1 cellular context compared by ENCODE assay signal in genomic region chr2:150939087-150939486, GRCh38.
TF ChIP-seq lines count a peak whose summit lies in the region.

No MANE protein-coding gene starts in this region.

TF ChIP-seq in GM23338, 12 proteins besides CTCF, POLR2A, EP300 and RAD21:
- TF ChIP-seq, protein P1, sequence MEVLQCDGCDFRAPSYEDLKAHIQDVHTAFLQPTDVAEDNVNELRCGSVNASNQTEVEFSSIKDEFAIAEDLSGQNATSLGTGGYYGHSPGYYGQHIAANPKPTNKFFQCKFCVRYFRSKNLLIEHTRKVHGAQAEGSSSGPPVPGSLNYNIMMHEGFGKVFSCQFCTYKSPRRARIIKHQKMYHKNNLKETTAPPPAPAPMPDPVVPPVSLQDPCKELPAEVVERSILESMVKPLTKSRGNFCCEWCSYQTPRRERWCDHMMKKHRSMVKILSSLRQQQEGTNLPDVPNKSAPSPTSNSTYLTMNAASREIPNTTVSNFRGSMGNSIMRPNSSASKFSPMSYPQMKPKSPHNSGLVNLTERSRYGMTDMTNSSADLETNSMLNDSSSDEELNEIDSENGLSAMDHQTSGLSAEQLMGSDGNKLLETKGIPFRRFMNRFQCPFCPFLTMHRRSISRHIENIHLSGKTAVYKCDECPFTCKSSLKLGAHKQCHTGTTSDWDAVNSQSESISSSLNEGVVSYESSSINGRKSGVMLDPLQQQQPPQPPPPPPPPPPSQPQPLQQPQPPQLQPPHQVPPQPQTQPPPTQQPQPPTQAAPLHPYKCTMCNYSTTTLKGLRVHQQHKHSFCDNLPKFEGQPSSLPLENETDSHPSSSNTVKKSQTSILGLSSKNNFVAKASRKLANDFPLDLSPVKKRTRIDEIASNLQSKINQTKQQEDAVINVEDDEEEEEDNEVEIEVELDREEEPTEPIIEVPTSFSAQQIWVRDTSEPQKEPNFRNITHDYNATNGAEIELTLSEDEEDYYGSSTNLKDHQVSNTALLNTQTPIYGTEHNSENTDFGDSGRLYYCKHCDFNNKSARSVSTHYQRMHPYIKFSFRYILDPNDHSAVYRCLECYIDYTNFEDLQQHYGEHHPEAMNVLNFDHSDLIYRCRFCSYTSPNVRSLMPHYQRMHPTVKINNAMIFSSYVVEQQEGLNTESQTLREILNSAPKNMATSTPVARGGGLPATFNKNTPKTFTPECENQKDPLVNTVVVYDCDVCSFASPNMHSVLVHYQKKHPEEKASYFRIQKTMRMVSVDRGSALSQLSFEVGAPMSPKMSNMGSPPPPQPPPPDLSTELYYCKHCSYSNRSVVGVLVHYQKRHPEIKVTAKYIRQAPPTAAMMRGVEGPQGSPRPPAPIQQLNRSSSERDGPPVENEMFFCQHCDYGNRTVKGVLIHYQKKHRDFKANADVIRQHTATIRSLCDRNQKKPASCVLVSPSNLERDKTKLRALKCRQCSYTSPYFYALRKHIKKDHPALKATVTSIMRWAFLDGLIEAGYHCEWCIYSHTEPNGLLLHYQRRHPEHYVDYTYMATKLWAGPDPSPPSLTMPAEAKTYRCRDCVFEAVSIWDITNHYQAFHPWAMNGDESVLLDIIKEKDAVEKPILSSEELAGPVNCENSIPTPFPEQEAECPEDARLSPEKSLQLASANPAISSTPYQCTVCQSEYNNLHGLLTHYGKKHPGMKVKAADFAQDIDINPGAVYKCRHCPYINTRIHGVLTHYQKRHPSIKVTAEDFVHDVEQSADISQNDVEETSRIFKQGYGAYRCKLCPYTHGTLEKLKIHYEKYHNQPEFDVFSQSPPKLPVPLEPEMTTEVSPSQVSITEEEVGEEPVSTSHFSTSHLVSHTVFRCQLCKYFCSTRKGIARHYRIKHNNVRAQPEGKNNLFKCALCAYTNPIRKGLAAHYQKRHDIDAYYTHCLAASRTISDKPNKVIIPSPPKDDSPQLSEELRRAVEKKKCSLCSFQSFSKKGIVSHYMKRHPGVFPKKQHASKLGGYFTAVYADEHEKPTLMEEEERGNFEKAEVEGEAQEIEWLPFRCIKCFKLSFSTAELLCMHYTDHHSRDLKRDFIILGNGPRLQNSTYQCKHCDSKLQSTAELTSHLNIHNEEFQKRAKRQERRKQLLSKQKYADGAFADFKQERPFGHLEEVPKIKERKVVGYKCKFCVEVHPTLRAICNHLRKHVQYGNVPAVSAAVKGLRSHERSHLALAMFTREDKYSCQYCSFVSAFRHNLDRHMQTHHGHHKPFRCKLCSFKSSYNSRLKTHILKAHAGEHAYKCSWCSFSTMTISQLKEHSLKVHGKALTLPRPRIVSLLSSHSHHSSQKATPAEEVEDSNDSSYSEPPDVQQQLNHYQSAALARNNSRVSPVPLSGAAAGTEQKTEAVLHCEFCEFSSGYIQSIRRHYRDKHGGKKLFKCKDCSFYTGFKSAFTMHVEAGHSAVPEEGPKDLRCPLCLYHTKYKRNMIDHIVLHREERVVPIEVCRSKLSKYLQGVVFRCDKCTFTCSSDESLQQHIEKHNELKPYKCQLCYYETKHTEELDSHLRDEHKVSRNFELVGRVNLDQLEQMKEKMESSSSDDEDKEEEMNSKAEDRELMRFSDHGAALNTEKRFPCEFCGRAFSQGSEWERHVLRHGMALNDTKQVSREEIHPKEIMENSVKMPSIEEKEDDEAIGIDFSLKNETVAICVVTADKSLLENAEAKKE (CRISPR knock-in tag; IDR thresholded peaks at IDR 0.05) = no peak
